In the genomic region with DNA sequence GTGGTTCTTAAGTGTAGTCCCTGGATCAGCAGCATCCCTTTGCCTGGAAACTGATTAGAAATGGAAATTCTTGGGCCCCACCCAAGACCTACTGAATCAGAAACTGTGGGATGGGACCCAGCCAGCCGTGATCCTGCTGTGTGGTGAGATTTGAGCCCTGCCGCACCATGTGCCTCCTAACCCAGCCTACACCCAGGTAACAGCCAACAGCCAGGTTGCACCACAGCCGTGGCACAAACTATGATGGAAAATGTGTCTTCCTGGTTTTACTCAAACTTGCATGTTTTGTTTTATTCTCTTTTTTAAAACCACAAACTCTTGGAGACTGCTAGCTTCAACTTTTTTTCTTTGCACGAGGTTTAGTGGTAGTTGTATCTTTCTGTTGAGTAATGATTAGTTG, we compare ENCODE assay signal across 8 cellular contexts. TPM values are rescaled to one million over a fixed set of nuclear protein-coding genes. Genes with fewer than 3 reads are reported as not detected.
DNase-seq lines count a peak whose midpoint lies in the region; ATAC-seq and TF ChIP-seq lines count a peak whose summit lies in the region.

No MANE protein-coding gene starts in this region.

- CTCF ChIA-PET in MCF 10A (lab: Yijun Ruan, JAX) = interaction anchor here (3.3 kb wide), 1 partner anchor 60 kb away, joined by 14 read pairs; no protein-coding TSS in a partner anchor

- H3K4me3 Mint-ChIP-seq in MCF 10A (ENCODE audit: unreplicated experiment) (peak overlapping the region; percentile 78), natural killer cell (peak overlapping the region; percentile 92)

- no peak for TF ChIP-seq CTCF in AG10803 (conservative IDR thresholded peaks at IDR 0.05; ENCODE audit: low read length)
- TF ChIP-seq CTCF in MCF 10A (IDR thresholded peaks at IDR 0.05; ENCODE audit: unreplicated experiment) = no peak
- TF ChIP-seq CTCF in natural killer cell (IDR thresholded peaks at IDR 0.05) = no peak

- H3K4me1 Mint-ChIP-seq in MCF 10A (ENCODE audit: insufficient read depth, unreplicated experiment) (peaks cover 20% of the 10 kb centered on the region), natural killer cell (peaks cover 72 to 89% of the 10 kb centered on the region in 2 donors)

- POLR2A ChIA-PET in MCF 10A (lab: Yijun Ruan, JAX) = interaction anchor here (0.6 to 1.4 kb wide), 4 partner anchors 12 to 688 kb away, joined by 3 to 4 read pairs (median 3); no protein-coding TSS in a partner anchor

- DNase-seq in AG10803 (ENCODE audit: low read depth) = peak; percentile 46
- DNase-seq in MV-4-11 (lab: John Stamatoyannopoulos, UW) = peak; percentile 47
- no peak for DNase-seq in MCF 10A (ENCODE audit: unreplicated experiment)
- DNase-seq in natural killer cell = no peak
- no peak for DNase-seq in SKM-1 treated with dmso at 0.1 percent for 144 hours (lab: John Stamatoyannopoulos, UW; ENCODE audit: unreplicated experiment)
- DNase-seq in NCI-H187 (lab: John Stamatoyannopoulos, UW) = no peak
- no peak for DNase-seq in NCI-H2171 (lab: John Stamatoyannopoulos, UW)

- H3K9me3 Mint-ChIP-seq in MCF 10A (ENCODE audit: unreplicated experiment) = no peaks in the 10 kb centered on the region
- H3K9me3 Mint-ChIP-seq in natural killer cell = no peaks in the 10 kb centered on the region

- ATAC-seq in natural killer cell = no peak
- no peak for ATAC-seq in GM21529 (IDR thresholded peaks at IDR 0.05; ENCODE audit: unreplicated experiment)

- H3K4me3 ChIP-seq in AG10803 (ENCODE audit: low read length) = peak overlapping the region; percentile 14; the same call in 1 of the 2 replicates

- H3K27me3 Mint-ChIP-seq in MCF 10A (ENCODE audit: insufficient read depth, unreplicated experiment) (no peaks in the 10 kb centered on the region), natural killer cell (ENCODE audit: low read depth in 2 of 2) (no peaks in the 10 kb centered on the region)

- intact Hi-C loops in MCF 10A (cut with micrococcal nuclease) = no loop called here
- intact Hi-C loops in natural killer cell (cut with micrococcal nuclease) = no loop called here

- H3K36me3 Mint-ChIP-seq in MCF 10A (ENCODE audit: insufficient read depth, unreplicated experiment) = peaks cover 10% of the 10 kb centered on the region
- no peaks in the 10 kb centered on the region for H3K36me3 Mint-ChIP-seq in natural killer cell

- H3K27ac Mint-ChIP-seq in MCF 10A (ENCODE audit: low read depth, unreplicated experiment) (no peak overlapping the region), natural killer cell (peak overlapping the region; percentile 77 to 90)

- no TSS peak for BruUV-seq in MCF 10A (replicated peaks; lab: Mats Ljungman, UMichigan)

RNA-seq across cellular contexts. Expression of a gene that starts 2.6 kb away (rescaled TPM):
- total RNA-seq in MCF 10A (2022) = 25.4 and 28.2 TPM in 2 replicates
- total RNA-seq in natural killer cell = 10 to 100 TPM; 41.7 to 52.2 (median 48.6) TPM

Comparison
In these comparisons a context has a peak if more than half of its experiments do, and no peak if none do; other contexts are left out.
1. DNase-seq: peak in AG10803 (single experiment) and MV-4-11 (single experiment); none in MCF 10A (single experiment), natural killer cell (single experiment), SKM-1 treated with dmso at 0.1 percent for 144 hours (single experiment), NCI-H187 (0 of 2) and NCI-H2171 (single experiment).